In the genomic region with DNA sequence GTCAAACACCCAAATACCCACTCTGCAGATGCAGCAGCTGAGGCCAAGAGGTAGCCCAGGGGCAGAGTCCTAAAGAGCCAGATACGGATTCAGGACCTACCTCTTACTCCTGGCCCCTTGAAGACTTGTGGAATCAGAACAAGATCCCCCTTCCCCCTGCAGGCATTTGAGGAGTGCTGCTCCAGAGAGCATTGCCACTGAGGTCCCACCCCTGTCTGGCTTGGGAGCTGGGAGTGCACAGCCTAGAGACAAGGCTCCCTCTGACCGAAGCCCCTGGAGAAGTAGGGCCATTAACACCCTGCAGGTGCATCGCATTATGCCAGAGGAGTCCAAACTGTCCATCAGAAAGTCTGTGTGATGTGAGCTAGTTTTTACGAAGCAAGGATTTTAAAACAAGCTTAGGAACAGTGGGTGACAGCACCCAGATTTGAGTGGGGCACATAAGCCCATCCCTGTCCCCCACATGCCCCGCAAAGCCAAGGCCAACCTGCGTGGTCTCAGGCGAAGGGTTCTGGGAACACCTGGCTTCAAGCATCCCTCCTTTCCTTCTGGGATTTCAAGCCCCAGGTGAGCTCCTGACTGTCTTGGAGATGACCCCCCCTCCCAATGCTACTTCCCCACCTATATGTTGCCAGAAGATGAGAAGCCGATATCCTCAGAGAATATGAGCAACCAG, we compare ENCODE assay signal across 22 cellular contexts.
"Had no signal": no experiment of that assay in that cellular context is flagged by ENCODE, and none has a peak within 500 bp of the region (broad histone marks: within the 10 kb centered on the region; RNA-seq: fewer than 3 reads in every experiment).

No MANE protein-coding gene starts in this region.

- H3K27me3 ChIP-seq: brain microvascular endothelial cell, hepatocyte, stomach, tibial nerve had no signal

- H3K9me3 ChIP-seq: gastroesophageal sphincter, SK-N-SH, stomach, tibial nerve had no signal

- H3K27ac ChIP-seq: brain microvascular endothelial cell, coronary artery, gastroesophageal sphincter, hepatocyte, stomach, tibial nerve, VCaP had no signal

- H2AFZ ChIP-seq: hepatocyte had no signal

- H3K4me3 Mint-ChIP-seq: activated T-cell treated with anti-CD3 and anti-CD28 coated beads, Interleukin-2, amount 50 U/mL, for 72 hours; effector memory CD8-positive, alpha-beta T cell; stimulated activated naive B cell treated with anti-CD40 and anti-IgM and Interleukin-4, amounts not matched to agents 10 μg/mL and 1 μg/mL and 100 μg/mL, for 72 hours; T-helper 1 cell treated with Interleukin-12 subunit alpha and Interleukin-12 subunit beta and Interleukin-4 antibody, amounts not matched to agents 30 μg/mL and 1 μg/mL, for 36 hours had no signal

- ATAC-seq: activated T-cell treated with anti-CD3 and anti-CD28 coated beads, Interleukin-2, amount 50 U/mL, for 72 hours; effector memory CD8-positive, alpha-beta T cell; gastroesophageal sphincter; left colon; stimulated activated naive B cell treated with anti-CD40 and anti-IgM and Interleukin-4, amounts not matched to agents 10 μg/mL and 1 μg/mL and 100 μg/mL, for 72 hours had no signal

- H3K27ac Mint-ChIP-seq: activated T-cell treated with anti-CD3 and anti-CD28 coated beads, Interleukin-2, amount 50 U/mL, for 72 hours; effector memory CD8-positive, alpha-beta T cell; stimulated activated naive B cell treated with anti-CD40 and anti-IgM and Interleukin-4, amounts not matched to agents 10 μg/mL and 1 μg/mL and 100 μg/mL, for 72 hours; T-helper 1 cell treated with Interleukin-12 subunit alpha and Interleukin-12 subunit beta and Interleukin-4 antibody, amounts not matched to agents 30 μg/mL and 1 μg/mL, for 36 hours had no signal

- DNase-seq: activated CD4-positive, alpha-beta T cell treated with anti-CD3 and anti-CD28 coated beads for 4 hours; activated CD4-positive, alpha-beta T cell treated with anti-CD3 and anti-CD28 coated beads, Interleukin-2, amount 50 U/mL, for 4 hours; activated naive CD4-positive, alpha-beta T cell; activated T-cell treated with anti-CD3 and anti-CD28 coated beads, Interleukin-2, amount 50 U/mL, for 72 hours; amniotic stem cell; brain microvascular endothelial cell; effector memory CD8-positive, alpha-beta T cell; left colon; nucleus accumbens; SK-N-SH; small intestine; stimulated activated CD4-positive, alpha-beta T cell treated with anti-CD3 and anti-CD28 coated beads, Interleukin-4, amount 100 ng/mL, for 24 hours; stimulated activated naive B cell treated with anti-CD40 and anti-IgM and Interleukin-4, amounts not matched to agents 10 μg/mL and 1 μg/mL and 100 μg/mL, for 72 hours; stomach; SW 1271; T-helper 9 cell had no signal

- H3K27me3 Mint-ChIP-seq: effector memory CD8-positive, alpha-beta T cell; stimulated activated naive B cell treated with anti-CD40 and anti-IgM and Interleukin-4, amounts not matched to agents 10 μg/mL and 1 μg/mL and 100 μg/mL, for 72 hours had no signal

- H3K4me1 ChIP-seq: gastroesophageal sphincter, stomach, tibial nerve had no signal

- H3K9ac ChIP-seq: SK-N-SH had no signal

- H3K4me3 ChIP-seq: coronary artery, gastroesophageal sphincter, hepatocyte, stomach, tibial nerve had no signal

- H3K36me3 ChIP-seq: brain microvascular endothelial cell had no signal

- H3K4me2 ChIP-seq: hepatocyte, SK-N-SH had no signal

- H3K4me1 Mint-ChIP-seq: stimulated activated naive B cell treated with anti-CD40 and anti-IgM and Interleukin-4, amounts not matched to agents 10 μg/mL and 1 μg/mL and 100 μg/mL, for 72 hours had no signal

- H3K9me3 Mint-ChIP-seq: activated T-cell treated with anti-CD3 and anti-CD28 coated beads, Interleukin-2, amount 50 U/mL, for 72 hours; effector memory CD8-positive, alpha-beta T cell; stimulated activated naive B cell treated with anti-CD40 and anti-IgM and Interleukin-4, amounts not matched to agents 10 μg/mL and 1 μg/mL and 100 μg/mL, for 72 hours; T-helper 1 cell treated with Interleukin-12 subunit alpha and Interleukin-12 subunit beta and Interleukin-4 antibody, amounts not matched to agents 30 μg/mL and 1 μg/mL, for 36 hours had no signal
